18 cellular contexts compared by ENCODE assay signal in genomic region chr22:30375312-30375849, GRCh38. TPM values are rescaled to one million over a fixed set of nuclear protein-coding genes. Genes with fewer than 3 reads are reported as not detected.
DNase-seq lines count a peak whose midpoint lies in the region; ATAC-seq and TF ChIP-seq lines count a peak whose summit lies in the region.
"Had no signal": no experiment of that assay in that cellular context is flagged by ENCODE, and none has a peak within 500 bp of the region (broad histone marks: within the 10 kb centered on the region; RNA-seq: fewer than 3 reads in every experiment).

No MANE protein-coding gene starts in this region.

- H3K4me1 ChIP-seq in left ventricle myocardium inferior, result no peaks in the 10 kb centered on the region
- H3K4me1 ChIP-seq in endodermal cell (ENCODE audit: control insufficient read depth, insufficient read depth, low read length), result no peaks in the 10 kb centered on the region
- H3K4me1 ChIP-seq in osteoblast (ENCODE audit: insufficient read depth, low read length), result no peaks in the 10 kb centered on the region

- H3K27me3 Mint-ChIP-seq in endodermal cell (ENCODE audit: insufficient read depth), result no peaks in the 10 kb centered on the region
- no peaks in the 10 kb centered on the region for H3K27me3 Mint-ChIP-seq in stimulated activated naive B cell treated with anti-CD40 and anti-IgM and Interleukin-4, amounts not matched to agents 10 μg/mL and 1 μg/mL and 100 μg/mL, for 72 hours
- H3K27me3 Mint-ChIP-seq: IgD-negative memory B cell had no signal

- no peak overlapping the region for H3K4me3 ChIP-seq in left ventricle myocardium inferior
- no peak overlapping the region for H3K4me3 ChIP-seq in endodermal cell (ENCODE audit: low read length)
- no peak overlapping the region for H3K4me3 ChIP-seq in osteoblast (ENCODE audit: insufficient read depth, low read length)
- H3K4me3 ChIP-seq: BLaER1 treated with 17β-estradiol and CSF1 and Interleukin-3, amounts not matched to agents 10 nM and 100 nM; GM23248 had no signal

- peak; percentile 4 for ATAC-seq in Right ventricle myocardium inferior
- no peak for ATAC-seq in HG02678 (IDR thresholded peaks at IDR 0.05; ENCODE audit: unreplicated experiment)
- ATAC-seq in stimulated activated naive B cell treated with anti-CD40 and anti-IgM and Interleukin-4, amounts not matched to agents 10 μg/mL and 1 μg/mL and 100 μg/mL, for 72 hours (replicated peaks), result no peak
- ATAC-seq: CD8-positive, alpha-beta T cell; HCT116 had no signal

- no peak overlapping the region for H3K9ac ChIP-seq in endodermal cell (ENCODE audit: extremely low read depth, low read length, poor library complexity, severe bottlenecking)
- H3K9ac ChIP-seq: GM23248 had no signal

- peaks cover 17% of the 10 kb centered on the region for H3K36me3 Mint-ChIP-seq in endodermal cell (ENCODE audit: low read depth)
- peaks cover 1 to 15% of the 10 kb centered on the region in 2 donors for H3K36me3 Mint-ChIP-seq in stimulated activated naive B cell treated with anti-CD40 and anti-IgM and Interleukin-4, amounts not matched to agents 10 μg/mL and 1 μg/mL and 100 μg/mL, for 72 hours
- H3K36me3 Mint-ChIP-seq: CD8-positive, alpha-beta T cell had no signal

- POLR2A ChIA-PET in RWPE1 (lab: Yijun Ruan, JAX; ENCODE audit: low non-redundant PET), result no interaction called here

- H3K4me1 Mint-ChIP-seq in endodermal cell, result no peaks in the 10 kb centered on the region
- peaks cover 5 to 6% of the 10 kb centered on the region in 2 donors for H3K4me1 Mint-ChIP-seq in stimulated activated naive B cell treated with anti-CD40 and anti-IgM and Interleukin-4, amounts not matched to agents 10 μg/mL and 1 μg/mL and 100 μg/mL, for 72 hours

- H3K27ac Mint-ChIP-seq in endodermal cell, result peak overlapping the region; percentile 35
- H3K27ac Mint-ChIP-seq in stimulated activated naive B cell treated with anti-CD40 and anti-IgM and Interleukin-4, amounts not matched to agents 10 μg/mL and 1 μg/mL and 100 μg/mL, for 72 hours, result no peak overlapping the region
- H3K27ac Mint-ChIP-seq: CD8-positive, alpha-beta T cell; HFFc6; IgD-negative memory B cell had no signal

- intact Hi-C loops in Right ventricle myocardium inferior (cut with DNase I) (no loop called here), left ventricle myocardium inferior (cut with micrococcal nuclease) (no loop called here)

- peaks cover 4% of the 10 kb centered on the region for H4K20me1 ChIP-seq in osteoblast (ENCODE audit: insufficient read depth, low read length)
- H4K20me1 ChIP-seq: BLaER1 treated with 17β-estradiol and CSF1 and Interleukin-3, amounts not matched to agents 10 nM and 100 nM had no signal

- no peak for TF ChIP-seq CTCF in left ventricle myocardium inferior (IDR thresholded peaks at IDR 0.05; ENCODE audit: borderline replicate concordance)
- TF ChIP-seq CTCF in RWPE1 (conservative IDR thresholded peaks at IDR 0.05; ENCODE audit: low read depth), result no peak
- no peak for TF ChIP-seq CTCF in endodermal cell (conservative IDR thresholded peaks at IDR 0.05)
- TF ChIP-seq CTCF in osteoblast (IDR thresholded peaks at IDR 0.05; ENCODE audit: extremely low read depth, low read depth, low read length), result no peak

- 93% methylated on average over 13 of the region's 13 CpGs for WGBS in endodermal cell (ENCODE audit: insufficient coverage in 1 of 2, insufficient read length in 1 of 2), 2 experiments

- H3K27me3 ChIP-seq in left ventricle myocardium inferior (ENCODE audit: low read depth), result no peaks in the 10 kb centered on the region
- H3K27me3 ChIP-seq in endodermal cell (ENCODE audit: control insufficient read depth, insufficient read depth, low read length, poor library complexity, severe bottlenecking), result no peaks in the 10 kb centered on the region
- no peaks in the 10 kb centered on the region for H3K27me3 ChIP-seq in osteoblast (ENCODE audit: insufficient read depth, low read length)
- H3K27me3 ChIP-seq: BLaER1 treated with 17β-estradiol and CSF1 and Interleukin-3, amounts not matched to agents 10 nM and 100 nM had no signal

- no peak overlapping the region for H3K4me3 Mint-ChIP-seq in endodermal cell
- H3K4me3 Mint-ChIP-seq in stimulated activated naive B cell treated with anti-CD40 and anti-IgM and Interleukin-4, amounts not matched to agents 10 μg/mL and 1 μg/mL and 100 μg/mL, for 72 hours, result no peak overlapping the region
- H3K4me3 Mint-ChIP-seq: CD8-positive, alpha-beta T cell; HFFc6; IgD-negative memory B cell had no signal

- peak; percentile 59 for DNase-seq in Right ventricle myocardium inferior (ENCODE audit: missing footprints)
- DNase-seq in left ventricle myocardium inferior, result no peak
- DNase-seq in RWPE1 (ENCODE audit: low spot score), result no peak
- no peak for DNase-seq in endodermal cell
- DNase-seq in osteoblast (ENCODE audit: insufficient read length, low spot score, missing footprints), result peak; percentile 39
- no peak for DNase-seq in 8988T
- no peak for DNase-seq in stimulated activated naive B cell treated with anti-CD40 and anti-IgM and Interleukin-4, amounts not matched to agents 10 μg/mL and 1 μg/mL and 100 μg/mL, for 72 hours
- DNase-seq: Calu3, DMS79 treated with DMSO at 0.1 percent for 48 hours, GF-D8, GM23248, HFFc6 had no signal

- H3K4me2 ChIP-seq in osteoblast (ENCODE audit: insufficient read depth, low read length), result no peak overlapping the region
- H3K4me2 ChIP-seq: BLaER1 treated with 17β-estradiol and CSF1 and Interleukin-3, amounts not matched to agents 10 nM and 100 nM had no signal

- no peak overlapping the region for H3K27ac ChIP-seq in left ventricle myocardium inferior (replicated peaks)
- peak overlapping the region; percentile 12; the same call in 1 of the 2 replicates for H3K27ac ChIP-seq in RWPE1
- H3K27ac ChIP-seq in endodermal cell (ENCODE audit: low read depth, low read length), result no peak overlapping the region
- no peak overlapping the region for H3K27ac ChIP-seq in osteoblast (ENCODE audit: low read depth, low read length)
- H3K27ac ChIP-seq: 22Rv1; BLaER1 treated with 17β-estradiol and CSF1 and Interleukin-3, amounts not matched to agents 10 nM and 100 nM; GM23248 had no signal

- H3K79me2 ChIP-seq in osteoblast (ENCODE audit: insufficient read depth, low read length), result no peaks in the 10 kb centered on the region

- H3K36me3 ChIP-seq in left ventricle myocardium inferior (no peaks in the 10 kb centered on the region), endodermal cell (ENCODE audit: control insufficient read depth, insufficient read depth, low read length) (no peaks in the 10 kb centered on the region), osteoblast (ENCODE audit: insufficient read depth, low read length) (peaks cover 11% of the 10 kb centered on the region)

- CTCF ChIA-PET in RWPE1 (lab: Yijun Ruan, JAX), result interaction anchor here (1.1 kb wide), 1 partner anchor 17 kb away, joined by 3 read pairs; no protein-coding TSS in a partner anchor

- H2AFZ ChIP-seq in osteoblast (ENCODE audit: low read length), result no peak overlapping the region
- H2AFZ ChIP-seq: GM23248 had no signal

- H3K9me3 ChIP-seq in left ventricle myocardium inferior (replicated peaks) (no peaks in the 10 kb centered on the region), endodermal cell (ENCODE audit: control insufficient read depth, low read length) (no peaks in the 10 kb centered on the region), osteoblast (ENCODE audit: low read depth, low read length) (no peaks in the 10 kb centered on the region)
- H3K9me3 ChIP-seq: BLaER1 treated with 17β-estradiol and CSF1 and Interleukin-3, amounts not matched to agents 10 nM and 100 nM had no signal

- H3K9me3 Mint-ChIP-seq in endodermal cell, result no peaks in the 10 kb centered on the region
- H3K9me3 Mint-ChIP-seq in stimulated activated naive B cell treated with anti-CD40 and anti-IgM and Interleukin-4, amounts not matched to agents 10 μg/mL and 1 μg/mL and 100 μg/mL, for 72 hours, result no peaks in the 10 kb centered on the region
- H3K9me3 Mint-ChIP-seq: CD8-positive, alpha-beta T cell; HFFc6; IgD-negative memory B cell had no signal

RNA-seq across cellular contexts. Expression of gene RNF215, which starts 11.8 kb away (rescaled TPM):
- 3.7 TPM for total RNA-seq in Right ventricle myocardium inferior
- 4.9 TPM for total RNA-seq in left ventricle myocardium inferior
- total RNA-seq in endodermal cell, result 10 to 100 TPM; 44.0 to 46.7 TPM
- polyA plus RNA-seq in endodermal cell (2013, experiment 1 of 2), result 24.2 TPM
- polyA plus RNA-seq in endodermal cell (2013, experiment 2 of 2), result 25.6 TPM
- 20.6 and 23.6 TPM in 2 replicates for total RNA-seq in osteoblast

RNA-seq across cellular contexts. Expression of gene CCDC157, which starts 18.6 kb away (rescaled TPM):
- total RNA-seq in Right ventricle myocardium inferior, result 0.46 TPM
- total RNA-seq in left ventricle myocardium inferior, result 0.58 TPM
- 1 to 10 TPM; 6.1 to 7.2 TPM for total RNA-seq in endodermal cell
- polyA plus RNA-seq in endodermal cell (2013, experiment 1 of 2), result 6.6 TPM
- 4.5 TPM for polyA plus RNA-seq in endodermal cell (2013, experiment 2 of 2)
- total RNA-seq in osteoblast, result 2.9 TPM in 2 replicates

RNA-seq across cellular contexts. Expression of gene SF3A1, which starts 18.7 kb away (rescaled TPM):
- total RNA-seq in Right ventricle myocardium inferior, result 95.4 TPM
- 89.2 TPM for total RNA-seq in left ventricle myocardium inferior
- total RNA-seq in endodermal cell, result 100 to 1,000 TPM; 191 to 195 TPM
- 147 TPM for polyA plus RNA-seq in endodermal cell (2013, experiment 1 of 2)
- polyA plus RNA-seq in endodermal cell (2013, experiment 2 of 2), result 128 TPM
- total RNA-seq in osteoblast, result 21.7 and 30.6 TPM in 2 replicates

RNA-seq across cellular contexts. Expression of gene SEC14L2, which starts 21.4 kb away (rescaled TPM):
- total RNA-seq in Right ventricle myocardium inferior (0.65 TPM), left ventricle myocardium inferior (1.2 TPM), endodermal cell (10 to 100 TPM; 13.9 to 19.1 TPM), osteoblast (16.6 and 19.2 TPM in 2 replicates)
- 7.4 TPM for polyA plus RNA-seq in endodermal cell (2013, experiment 1 of 2)
- 7.7 TPM for polyA plus RNA-seq in endodermal cell (2013, experiment 2 of 2)

RNA-seq across cellular contexts. Expression of gene TBC1D10A, which starts 48.6 kb away (rescaled TPM):
- total RNA-seq in Right ventricle myocardium inferior (7.1 TPM), left ventricle myocardium inferior (5.8 TPM), endodermal cell (10 to 100 TPM; 12.1 to 13.7 TPM), osteoblast (30.6 and 32.9 TPM in 2 replicates)
- polyA plus RNA-seq in endodermal cell (2013, experiment 1 of 2), result 7.3 TPM
- 6.9 TPM for polyA plus RNA-seq in endodermal cell (2013, experiment 2 of 2)

Comparison
In these comparisons a context has a peak if more than half of its experiments do, and no peak if none do; other contexts are left out.
1. DNase-seq: peak in Right ventricle myocardium inferior (single experiment) and osteoblast (single experiment); none in left ventricle myocardium inferior (single experiment), RWPE1 (single experiment), endodermal cell (single experiment), 8988T (single experiment) and stimulated activated naive B cell treated with anti-CD40 and anti-IgM and Interleukin-4, amounts not matched to agents 10 μg/mL and 1 μg/mL and 100 μg/mL, for 72 hours (single experiment).